Comparison of ENCODE assay signal across 18 cellular contexts in genomic region chr11:64072871-64073270, GRCh38. TPM values are rescaled to one million over a fixed set of nuclear protein-coding genes. Genes with fewer than 3 reads are reported as not detected.
DNase-seq lines count a peak whose midpoint lies in the region; TF ChIP-seq lines count a peak whose summit lies in the region.
"Had no signal": no experiment of that assay in that cellular context is flagged by ENCODE, and none has a peak within 500 bp of the region (broad histone marks: within the 10 kb centered on the region; RNA-seq: fewer than 3 reads in every experiment).

No MANE protein-coding gene starts in this region.

- TF ChIP-seq CTCF in HEK293 (tag by site-specific recombination; IDR thresholded peaks at IDR 0.05) (no peak), WERI-Rb-1 (IDR thresholded peaks at IDR 0.05; ENCODE audit: low read depth, low read length) (no peak), dorsolateral prefrontal cortex (IDR thresholded peaks at IDR 0.05 in 54 of 56, conservative IDR thresholded peaks at IDR 0.05 in 2 of 56; ENCODE audit: low read depth in 1 of 56, partially characterized antibody in 56 of 56) (no peak), mesothelial cell of epicardium (IDR thresholded peaks at IDR 0.05; ENCODE audit: unreplicated experiment) (no peak)

- peaks cover 33% of the 10 kb centered on the region for H3K4me1 Mint-ChIP-seq in mesothelial cell of epicardium
- H3K4me1 Mint-ChIP-seq: B cell had no signal

- H3K36me3 ChIP-seq in HEK293 (ENCODE audit: control insufficient read depth in 2 of 2, insufficient read depth in 1 of 2, low read length in 2 of 2) (no peaks in the 10 kb centered on the region), WERI-Rb-1 (no peaks in the 10 kb centered on the region)

- peaks cover 4% of the 10 kb centered on the region; the same call in 1 of the 2 replicates for H3K4me1 ChIP-seq in HEK293 (ENCODE audit: control insufficient read depth, insufficient read depth, low read length)
- H3K4me1 ChIP-seq: Caco-2 had no signal

- DNase-seq in WERI-Rb-1 (no peak), dorsolateral prefrontal cortex (no peak), COLO668 (lab: John Stamatoyannopoulos, UW; ENCODE audit: unreplicated experiment) (no peak), mesothelial cell of epicardium (ENCODE audit: low spot score in 2 of 2, unreplicated experiment in 2 of 2) (no peak), HCEC 1CT (no peak)
- DNase-seq: C1 segment of cervical spinal cord; Caco-2; CD4-positive, CD25-positive, alpha-beta regulatory T cell; CD8-positive, alpha-beta memory T cell; DMS153; DMS79; GDM1 had no signal

- H3K9me3 Mint-ChIP-seq in mesothelial cell of epicardium = no peaks in the 10 kb centered on the region
- H3K9me3 Mint-ChIP-seq: CD4-positive, CD25-positive, alpha-beta regulatory T cell; CD8-positive, alpha-beta memory T cell; GM23338 had no signal

- H3K27me3 ChIP-seq in WERI-Rb-1 (ENCODE audit: insufficient read depth, low read depth, severe bottlenecking) = no peaks in the 10 kb centered on the region
- H3K27me3 ChIP-seq in dorsolateral prefrontal cortex = no peaks in the 10 kb centered on the region

- H3K9me3 ChIP-seq in HEK293 (ENCODE audit: control insufficient read depth, insufficient read depth, low read depth, low read length) = no peaks in the 10 kb centered on the region
- no peaks in the 10 kb centered on the region for H3K9me3 ChIP-seq in WERI-Rb-1 (ENCODE audit: severe bottlenecking)
- H3K9me3 ChIP-seq: Caco-2 had no signal

- intact Hi-C loops in dorsolateral prefrontal cortex (cut with DNase I) = no loop called here

- H3K4me3 Mint-ChIP-seq in mesothelial cell of epicardium = no peak overlapping the region
- H3K4me3 Mint-ChIP-seq: B cell; CD4-positive, CD25-positive, alpha-beta regulatory T cell; CD8-positive, alpha-beta memory T cell; GM23338 had no signal

- CTCF ChIA-PET in HEK293 (lab: Yijun Ruan, JAX) = no interaction called here

- POLR2A ChIA-PET in HEK293 (lab: Yijun Ruan, JAX) = no interaction called here

- H3K27ac Mint-ChIP-seq in mesothelial cell of epicardium = no peak overlapping the region
- H3K27ac Mint-ChIP-seq: B cell; CD8-positive, alpha-beta memory T cell; GM23338 had no signal

- H3K27ac ChIP-seq in HEK293 (ENCODE audit: extremely low read depth, low read depth, low read length) = no peak overlapping the region
- H3K27ac ChIP-seq in WERI-Rb-1 = peak overlapping the region; percentile 68
- H3K27ac ChIP-seq in dorsolateral prefrontal cortex = peak overlapping the region in 31 of 59 donors; percentile 14 to 88 (median 77)
- H3K27ac ChIP-seq in temporal lobe (ENCODE audit: low read depth, low read length) = peak overlapping the region; percentile 57

- no peaks in the 10 kb centered on the region for H3K36me3 Mint-ChIP-seq in mesothelial cell of epicardium
- H3K36me3 Mint-ChIP-seq: CD4-positive, CD25-positive, alpha-beta regulatory T cell; CD8-positive, alpha-beta memory T cell had no signal

- no peak overlapping the region for H3K4me3 ChIP-seq in HEK293 (ENCODE audit: low read depth, low read length)
- no peak overlapping the region for H3K4me3 ChIP-seq in WERI-Rb-1 (ENCODE audit: low read depth, low read length)
- no peak overlapping the region for H3K4me3 ChIP-seq in dorsolateral prefrontal cortex
- H3K4me3 ChIP-seq: GM23338 had no signal

- no peaks in the 10 kb centered on the region for H3K27me3 Mint-ChIP-seq in mesothelial cell of epicardium (ENCODE audit: low read depth)
- H3K27me3 Mint-ChIP-seq: B cell; CD4-positive, CD25-positive, alpha-beta regulatory T cell; CD8-positive, alpha-beta memory T cell had no signal

TF ChIP-seq in HEK293, 187 proteins besides CTCF, POLR2A, EP300 and RAD21:
- TF ChIP-seq ZIC2 (tag by site-specific recombination; IDR thresholded peaks at IDR 0.05) (0 out of 2 replicates have a peak, but pooled peaks have one; percentile 12), ZFP41 (tag by site-specific recombination; IDR thresholded peaks at IDR 0.05; ENCODE audit: borderline replicate concordance) (no peak), ZNF596 (tag by site-specific recombination; IDR thresholded peaks at IDR 0.05) (no peak), ZNF121 (tag by site-specific recombination; IDR thresholded peaks at IDR 0.05) (no peak)

RNA-seq across cellular contexts. Expression of gene FLRT1, which starts 37.1 kb away (rescaled TPM):
- total RNA-seq in dorsolateral prefrontal cortex = 10 to 100 TPM in 101 of 120 experiments, 1 to 10 TPM in 19; 5.1 to 24.0 (median 13.6) TPM
- total RNA-seq in temporal lobe = 7.6 TPM
- total RNA-seq in mesothelial cell of epicardium = 7.1 to 7.9 TPM (median 7.3 TPM) in 3 replicates
- total RNA-seq: A172; B cell; CD4-positive, CD25-positive, alpha-beta regulatory T cell; CD8-positive, alpha-beta memory T cell; Daoy had no signal
